ENCODE assay signal across 7 cellular contexts in the genomic region with DNA sequence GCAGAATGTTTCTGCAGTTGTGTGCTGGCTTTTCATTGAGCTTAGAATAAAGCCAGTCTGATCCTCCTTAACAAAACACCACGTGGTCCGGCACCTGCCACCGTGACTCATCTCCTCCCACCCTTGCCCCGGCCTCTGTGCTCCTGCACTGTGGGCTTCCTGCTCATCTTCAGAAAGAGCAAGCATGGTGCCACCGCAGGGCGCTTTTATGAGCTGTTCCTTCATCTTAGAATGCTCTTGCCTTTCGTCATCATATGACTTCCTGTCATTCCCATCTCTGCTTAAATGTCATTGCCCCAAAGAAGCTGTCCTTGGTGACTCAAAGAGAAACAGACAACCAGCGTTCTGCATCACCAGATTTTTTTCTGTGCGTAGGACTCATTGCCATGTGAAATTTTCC.
DNase-seq lines count a peak whose midpoint lies in the region; ATAC-seq and TF ChIP-seq lines count a peak whose summit lies in the region.

No MANE protein-coding gene starts in this region.

- H3K79me2 ChIP-seq in osteoblast (ENCODE audit: insufficient read depth, low read length): no peaks in the 10 kb centered on the region

- H3K4me3 ChIP-seq in osteoblast (ENCODE audit: insufficient read depth, low read length): no peak overlapping the region

- H3K4me2 ChIP-seq in osteoblast (ENCODE audit: insufficient read depth, low read length): no peak overlapping the region

- TF ChIP-seq CTCF in osteoblast (IDR thresholded peaks at IDR 0.05; ENCODE audit: extremely low read depth, low read depth, low read length): no peak

- H3K9me3 ChIP-seq in osteoblast (ENCODE audit: low read depth, low read length): no peaks in the 10 kb centered on the region

- peaks cover 5% of the 10 kb centered on the region for H3K4me1 ChIP-seq in osteoblast (ENCODE audit: insufficient read depth, low read length)

- no peaks in the 10 kb centered on the region for H3K9me3 Mint-ChIP-seq in activated T-cell treated with anti-CD3 and anti-CD28 coated beads, Interleukin-2, amount 50 U/mL, for 72 hours

- ATAC-seq in GM21717 (IDR thresholded peaks at IDR 0.05; ENCODE audit: unreplicated experiment) (peak; percentile 83), left lobe of liver (no peak), GM21723 (IDR thresholded peaks at IDR 0.05; ENCODE audit: unreplicated experiment) (no peak)
- ATAC-seq in activated T-cell treated with anti-CD3 and anti-CD28 coated beads, Interleukin-2, amount 50 U/mL, for 72 hours (replicated peaks in 1 of 2): peak; percentile 100

- no peaks in the 10 kb centered on the region for H3K36me3 Mint-ChIP-seq in activated T-cell treated with anti-CD3 and anti-CD28 coated beads, Interleukin-2, amount 50 U/mL, for 72 hours (ENCODE audit: insufficient read depth in 2 of 2)

- H3K27me3 ChIP-seq in osteoblast (ENCODE audit: insufficient read depth, low read length): no peaks in the 10 kb centered on the region

- H4K20me1 ChIP-seq in osteoblast (ENCODE audit: insufficient read depth, low read length): no peaks in the 10 kb centered on the region

- H3K27ac ChIP-seq in osteoblast (ENCODE audit: low read depth, low read length): no peak overlapping the region

- peak overlapping the region; percentile 59 for H2AFZ ChIP-seq in osteoblast (ENCODE audit: low read length)

- H3K27me3 Mint-ChIP-seq in activated T-cell treated with anti-CD3 and anti-CD28 coated beads, Interleukin-2, amount 50 U/mL, for 72 hours (ENCODE audit: low read depth): peaks cover 10% of the 10 kb centered on the region

- no peaks in the 10 kb centered on the region for H3K36me3 ChIP-seq in osteoblast (ENCODE audit: insufficient read depth, low read length)

- DNase-seq in NCI-H82 (lab: John Stamatoyannopoulos, UW): peak; percentile 91
- DNase-seq in activated T-cell treated with anti-CD3 and anti-CD28 coated beads, Interleukin-2, amount 50 U/mL, for 72 hours: peak; percentile 90 to 95
- DNase-seq in osteoblast (ENCODE audit: insufficient read length, low spot score, missing footprints): no peak
- no peak for DNase-seq in left lobe of liver (ENCODE audit: low spot score)
- DNase-seq in medulla oblongata (ENCODE audit: extremely low spot score): no peak

- H3K4me3 Mint-ChIP-seq in activated T-cell treated with anti-CD3 and anti-CD28 coated beads, Interleukin-2, amount 50 U/mL, for 72 hours: peak overlapping the region; percentile 38 to 70

- peak overlapping the region; percentile 7 for H3K27ac Mint-ChIP-seq in activated T-cell treated with anti-CD3 and anti-CD28 coated beads, Interleukin-2, amount 50 U/mL, for 72 hours

- peaks cover 34% of the 10 kb centered on the region for H3K4me1 Mint-ChIP-seq in activated T-cell treated with anti-CD3 and anti-CD28 coated beads, Interleukin-2, amount 50 U/mL, for 72 hours (ENCODE audit: low read depth)

Comparison
In these comparisons a context has a peak if more than half of its experiments do, and no peak if none do; other contexts are left out.
1. ATAC-seq: peak in GM21717 (single experiment) and activated T-cell treated with anti-CD3 and anti-CD28 coated beads, Interleukin-2, amount 50 U/mL, for 72 hours (2 of 2); none in left lobe of liver (single experiment) and GM21723 (single experiment).
2. DNase-seq: peak in NCI-H82 (single experiment) and activated T-cell treated with anti-CD3 and anti-CD28 coated beads, Interleukin-2, amount 50 U/mL, for 72 hours (2 of 2); none in osteoblast (single experiment), left lobe of liver (single experiment) and medulla oblongata (single experiment).